8 cellular contexts compared by ENCODE assay signal in genomic region chr2:86396304-86396785, GRCh38. TPM values are rescaled to one million over a fixed set of nuclear protein-coding genes. Genes with fewer than 3 reads are reported as not detected.
A peak's percentile ranks its signal among the peaks of the same experiment; 100 is the strongest.
DNase-seq lines count a peak whose midpoint lies in the region; ATAC-seq and TF ChIP-seq lines count a peak whose summit lies in the region.

No MANE protein-coding gene starts in this region.

- CTCF ChIA-PET in PC-9 (lab: Charles Lee): interaction anchor here (0.6 kb wide), 1 partner anchor 45 kb away, joined by 4 read pairs; no protein-coding TSS in a partner anchor

- H3K36me3 ChIP-seq in H7 (replicated peaks; ENCODE audit: control insufficient read depth, insufficient read depth, low read length) (no peaks in the 10 kb centered on the region), PC-9 (ENCODE audit: low read depth) (no peaks in the 10 kb centered on the region), fibroblast of lung (ENCODE audit: control insufficient read depth, insufficient read depth, low read length) (no peaks in the 10 kb centered on the region), skeletal muscle tissue (ENCODE audit: control insufficient read depth in 3 of 3, insufficient read depth in 3 of 3, low read length in 3 of 3) (no peaks in the 10 kb centered on the region)

- H3K4me3 ChIP-seq in H7 (ENCODE audit: insufficient read depth, low read depth, low read length) (no peak overlapping the region), PC-9 (no peak overlapping the region), fibroblast of lung (replicated peaks in 1 of 4; ENCODE audit: control extremely low read depth in 1 of 4, insufficient read depth in 1 of 4, low read depth in 3 of 4, low read length in 4 of 4) (no peak overlapping the region), skeletal muscle tissue (ENCODE audit: low read length in 3 of 3) (peak overlapping the region; percentile 29 to 61 (median 54))

- H3K4me1 ChIP-seq in PC-9 (replicated peaks; ENCODE audit: insufficient read depth) (peaks cover 17% of the 10 kb centered on the region), fibroblast of lung (ENCODE audit: control insufficient read depth, extremely low read depth, insufficient read depth, low read length) (no peaks in the 10 kb centered on the region), skeletal muscle tissue (ENCODE audit: control insufficient read depth in 3 of 3, insufficient read depth in 3 of 3, low read length in 3 of 3) (peaks cover 12 to 25% (median 12%) of the 10 kb centered on the region in 3 donors)

- H2AFZ ChIP-seq in PC-9: no peak overlapping the region
- H2AFZ ChIP-seq in fibroblast of lung (ENCODE audit: low read length): no peak overlapping the region

- H3K9me2 ChIP-seq in PC-9 (ENCODE audit: insufficient read depth): no peaks in the 10 kb centered on the region; the same call in 1 of the 2 replicates

- H3K27ac ChIP-seq in PC-9 (no peak overlapping the region), fibroblast of lung (ENCODE audit: insufficient read depth, low read length) (no peak overlapping the region), skeletal muscle tissue (ENCODE audit: low read depth, low read length) (peak overlapping the region; percentile 33)

- DNase-seq in AML-193 (lab: John Stamatoyannopoulos, UW): peak; percentile 52 to 58
- DNase-seq in H7: peak; percentile 27
- DNase-seq in PC-9: no peak
- DNase-seq in fibroblast of lung (ENCODE audit: low read depth in 2 of 2): peak; percentile 19 to 45
- DNase-seq in DMS79 (lab: John Stamatoyannopoulos, UW): no peak

- H3F3A ChIP-seq in PC-9 (ENCODE audit: insufficient read depth, low read depth): peaks cover 9% of the 10 kb centered on the region; the same call in 1 of the 2 replicates

- H4K20me1 ChIP-seq in PC-9 (ENCODE audit: insufficient read depth): no peaks in the 10 kb centered on the region
- H4K20me1 ChIP-seq in fibroblast of lung (ENCODE audit: control insufficient read depth, extremely low read depth, insufficient read depth, low read length): no peaks in the 10 kb centered on the region

- intact Hi-C loops in PC-9 (cut with micrococcal nuclease; ENCODE audit: unreplicated experiment): no loop called here

- TF ChIP-seq CTCF in PC-9 (conservative IDR thresholded peaks at IDR 0.05): peak; percentile 52
- TF ChIP-seq CTCF in fibroblast of lung (conservative IDR thresholded peaks at IDR 0.05 in 1 of 2, IDR thresholded peaks at IDR 0.05 in 1 of 2; ENCODE audit: low read depth in 1 of 2, low read length in 2 of 2): peak; percentile 36 to 38

- no TSS peak for BruUV-seq in PC-9 (replicated peaks; lab: Mats Ljungman, UMichigan)

- POLR2A ChIA-PET in PC-9 (lab: Charles Lee; ENCODE audit: unreplicated experiment): no interaction called here

- H3K4me2 ChIP-seq in PC-9 (no peak overlapping the region), fibroblast of lung (ENCODE audit: extremely low read depth, insufficient read depth, low read length) (no peak overlapping the region)

- no peaks in the 10 kb centered on the region for H3K79me2 ChIP-seq in PC-9 (ENCODE audit: low read depth)
- H3K79me2 ChIP-seq in fibroblast of lung (ENCODE audit: control insufficient read depth, insufficient read depth, low read length): no peaks in the 10 kb centered on the region

- no peaks in the 10 kb centered on the region for H3K9me3 ChIP-seq in PC-9 (ENCODE audit: insufficient read depth, low read depth)
- H3K9me3 ChIP-seq in fibroblast of lung (ENCODE audit: control insufficient read depth, insufficient read depth, low read depth, low read length): no peaks in the 10 kb centered on the region
- no peaks in the 10 kb centered on the region for H3K9me3 ChIP-seq in skeletal muscle tissue (ENCODE audit: control insufficient read depth in 3 of 3, low read length in 3 of 3)

- ATAC-seq in GM21423 (IDR thresholded peaks at IDR 0.05; ENCODE audit: unreplicated experiment) (no peak), GM19467 (IDR thresholded peaks at IDR 0.05; ENCODE audit: unreplicated experiment) (no peak)

- no peaks in the 10 kb centered on the region for H3K27me3 ChIP-seq in H7 (ENCODE audit: control insufficient read depth, insufficient read depth, low read length)
- no peaks in the 10 kb centered on the region; the same call in 1 of the 2 replicates for H3K27me3 ChIP-seq in PC-9 (ENCODE audit: insufficient read depth, low read depth)
- H3K27me3 ChIP-seq in fibroblast of lung (ENCODE audit: control insufficient read depth, insufficient read depth, low read length): no peaks in the 10 kb centered on the region
- H3K27me3 ChIP-seq in skeletal muscle tissue (ENCODE audit: control insufficient read depth in 3 of 3, insufficient read depth in 3 of 3, low read length in 3 of 3): no peaks in the 10 kb centered on the region

- H3K9ac ChIP-seq in fibroblast of lung (ENCODE audit: insufficient read depth, low read length) (no peak overlapping the region), skeletal muscle tissue (ENCODE audit: low read depth in 1 of 3, low read length in 3 of 3) (peak overlapping the region in 2 of 3 donors; percentile 36 to 47)

RNA-seq across cellular contexts. Expression of gene KDM3A, which starts 44.8 kb away (rescaled TPM):
- total RNA-seq in H7 (2014; rRNA removed; shearing (Covaris generic)): 10.3 and 14.5 TPM in 2 replicates
- total RNA-seq in PC-9 (2021) (31.8 and 39.3 TPM in 2 replicates), fibroblast of lung (20.5 and 23.1 TPM in 2 replicates), skeletal muscle tissue (41.2 TPM)
- 12.1 and 26.0 TPM in 2 replicates for polyA plus RNA-seq in fibroblast of lung
- polyA plus RNA-seq in fibroblast of lung (2012): 7.2 and 11.5 TPM in 2 replicates
- polyA minus RNA-seq in fibroblast of lung (ENCODE audit: low replicate concordance): 10.2 and 20.4 TPM in 2 replicates

RNA-seq across cellular contexts. Expression of gene REEP1, which starts 58.9 kb away (rescaled TPM):
- 0.48 and 0.59 TPM in 2 replicates for total RNA-seq in H7 (2014; rRNA removed; shearing (Covaris generic))
- 0.25 and 0.31 TPM in 2 replicates for total RNA-seq in PC-9 (2021)
- total RNA-seq in fibroblast of lung: not detected in 2 replicates
- 0.02 and 0.14 TPM in 2 replicates for polyA plus RNA-seq in fibroblast of lung
- polyA plus RNA-seq in fibroblast of lung (2012): 0.08 TPM in 1 of 2 replicates, not detected in the other
- polyA minus RNA-seq in fibroblast of lung (ENCODE audit: low replicate concordance): not detected in 2 replicates
- total RNA-seq in skeletal muscle tissue: 24.0 TPM

Comparison
In these comparisons a context has a peak if more than half of its experiments do, and no peak if none do; other contexts are left out.
1. DNase-seq: peak in AML-193 (2 of 2), H7 (single experiment) and fibroblast of lung (2 of 2); none in PC-9 (0 of 2) and DMS79 (single experiment).
2. H3K4me3 ChIP-seq: peak in skeletal muscle tissue (3 of 3); none in H7 (single experiment), PC-9 (single experiment) and fibroblast of lung (0 of 4).
3. RNA of gene REEP1, which starts 58.9 kb away (total RNA-seq): 24.0 TPM in skeletal muscle tissue (single experiment); 0.48 to 0.59 TPM in H7, 0.25 to 0.31 TPM in PC-9 and not detected in fibroblast of lung; every median in the first group is over 10 times any median in the second.